ENCODE assay signal across 2 cellular contexts in the genomic region with DNA sequence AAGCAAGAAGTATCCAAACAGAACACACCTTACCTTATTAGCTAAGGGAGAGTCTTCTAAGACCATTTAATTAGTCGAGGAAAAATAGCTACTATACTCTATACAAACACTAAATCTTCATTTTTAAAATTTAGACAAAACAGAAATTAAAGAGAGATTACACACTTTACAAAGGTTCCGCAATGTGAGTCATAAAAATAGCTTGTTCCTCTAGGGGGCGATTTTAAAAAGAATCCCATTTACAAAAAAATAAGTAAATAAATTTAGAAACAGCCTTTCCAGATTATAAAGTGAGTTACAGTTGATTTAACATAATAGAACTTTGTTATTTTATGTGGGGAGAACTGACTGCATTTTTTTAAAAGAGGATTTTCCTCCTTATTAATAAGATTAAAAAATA.
A peak's percentile ranks its signal among the peaks of the same experiment; 100 is the strongest.
TF ChIP-seq lines count a peak whose summit lies in the region.

No MANE protein-coding gene starts in this region.

TF ChIP-seq in A549, 52 proteins besides CTCF, POLR2A, EP300 and RAD21:
- TF ChIP-seq ZNF302 (CRISPR knock-in tag; IDR thresholded peaks at IDR 0.05) (no peak), FOSL2 (IDR thresholded peaks at IDR 0.05) (no peak), FOSL2 (CRISPR knock-in tag; IDR thresholded peaks at IDR 0.05) (0 out of 2 replicates have a peak, but pooled peaks have one; percentile 6)
- TF ChIP-seq, protein P1, sequence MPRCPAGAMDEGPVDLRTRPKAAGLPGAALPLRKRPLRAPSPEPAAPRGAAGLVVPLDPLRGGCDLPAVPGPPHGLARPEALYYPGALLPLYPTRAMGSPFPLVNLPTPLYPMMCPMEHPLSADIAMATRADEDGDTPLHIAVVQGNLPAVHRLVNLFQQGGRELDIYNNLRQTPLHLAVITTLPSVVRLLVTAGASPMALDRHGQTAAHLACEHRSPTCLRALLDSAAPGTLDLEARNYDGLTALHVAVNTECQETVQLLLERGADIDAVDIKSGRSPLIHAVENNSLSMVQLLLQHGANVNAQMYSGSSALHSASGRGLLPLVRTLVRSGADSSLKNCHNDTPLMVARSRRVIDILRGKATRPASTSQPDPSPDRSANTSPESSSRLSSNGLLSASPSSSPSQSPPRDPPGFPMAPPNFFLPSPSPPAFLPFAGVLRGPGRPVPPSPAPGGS (IDR thresholded peaks at IDR 0.05): no peak
- TF ChIP-seq, protein P2, sequence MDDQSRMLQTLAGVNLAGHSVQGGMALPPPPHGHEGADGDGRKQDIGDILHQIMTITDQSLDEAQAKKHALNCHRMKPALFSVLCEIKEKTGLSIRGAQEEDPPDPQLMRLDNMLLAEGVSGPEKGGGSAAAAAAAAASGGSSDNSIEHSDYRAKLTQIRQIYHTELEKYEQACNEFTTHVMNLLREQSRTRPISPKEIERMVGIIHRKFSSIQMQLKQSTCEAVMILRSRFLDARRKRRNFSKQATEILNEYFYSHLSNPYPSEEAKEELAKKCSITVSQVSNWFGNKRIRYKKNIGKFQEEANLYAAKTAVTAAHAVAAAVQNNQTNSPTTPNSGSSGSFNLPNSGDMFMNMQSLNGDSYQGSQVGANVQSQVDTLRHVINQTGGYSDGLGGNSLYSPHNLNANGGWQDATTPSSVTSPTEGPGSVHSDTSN (IDR thresholded peaks at IDR 0.05): no peak

TF ChIP-seq in HCT116, 20 proteins besides CTCF, POLR2A, EP300 and RAD21:
- TF ChIP-seq FOSL1 (IDR thresholded peaks at IDR 0.05; ENCODE audit: low read depth) (no peak), ZFX (IDR thresholded peaks at IDR 0.05) (no peak), CEBPB (IDR thresholded peaks at IDR 0.05; ENCODE audit: low read depth) (no peak), YY1 (IDR thresholded peaks at IDR 0.05; ENCODE audit: extremely low read depth, insufficient replicate concordance, low read depth, low read length) (no peak), TCF7L2 (IDR thresholded peaks at IDR 0.05; ENCODE audit: borderline replicate concordance, extremely low read depth, insufficient read depth, insufficient read length) (no peak), JUND (IDR thresholded peaks at IDR 0.05) (no peak), SIN3A (IDR thresholded peaks at IDR 0.05; ENCODE audit: low read depth) (no peak), EGR1 (IDR thresholded peaks at IDR 0.05; ENCODE audit: low read depth) (no peak), POLR2AphosphoS5 (IDR thresholded peaks at IDR 0.05; ENCODE audit: low read depth, low read length) (no peak), SRF (IDR thresholded peaks at IDR 0.05; ENCODE audit: low read depth) (no peak), ZNF274 (IDR thresholded peaks at IDR 0.05; ENCODE audit: low read depth, low read length) (no peak)
- TF ChIP-seq, protein P3, sequence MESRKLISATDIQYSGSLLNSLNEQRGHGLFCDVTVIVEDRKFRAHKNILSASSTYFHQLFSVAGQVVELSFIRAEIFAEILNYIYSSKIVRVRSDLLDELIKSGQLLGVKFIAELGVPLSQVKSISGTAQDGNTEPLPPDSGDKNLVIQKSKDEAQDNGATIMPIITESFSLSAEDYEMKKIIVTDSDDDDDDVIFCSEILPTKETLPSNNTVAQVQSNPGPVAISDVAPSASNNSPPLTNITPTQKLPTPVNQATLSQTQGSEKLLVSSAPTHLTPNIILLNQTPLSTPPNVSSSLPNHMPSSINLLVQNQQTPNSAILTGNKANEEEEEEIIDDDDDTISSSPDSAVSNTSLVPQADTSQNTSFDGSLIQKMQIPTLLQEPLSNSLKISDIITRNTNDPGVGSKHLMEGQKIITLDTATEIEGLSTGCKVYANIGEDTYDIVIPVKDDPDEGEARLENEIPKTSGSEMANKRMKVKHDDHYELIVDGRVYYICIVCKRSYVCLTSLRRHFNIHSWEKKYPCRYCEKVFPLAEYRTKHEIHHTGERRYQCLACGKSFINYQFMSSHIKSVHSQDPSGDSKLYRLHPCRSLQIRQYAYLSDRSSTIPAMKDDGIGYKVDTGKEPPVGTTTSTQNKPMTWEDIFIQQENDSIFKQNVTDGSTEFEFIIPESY (IDR thresholded peaks at IDR 0.05; ENCODE audit: extremely low read depth, insufficient replicate concordance, low read length): no peak
- TF ChIP-seq, protein P4, sequence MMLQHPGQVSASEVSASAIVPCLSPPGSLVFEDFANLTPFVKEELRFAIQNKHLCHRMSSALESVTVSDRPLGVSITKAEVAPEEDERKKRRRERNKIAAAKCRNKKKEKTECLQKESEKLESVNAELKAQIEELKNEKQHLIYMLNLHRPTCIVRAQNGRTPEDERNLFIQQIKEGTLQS (IDR thresholded peaks at IDR 0.05): no peak
- TF ChIP-seq, protein P5, sequence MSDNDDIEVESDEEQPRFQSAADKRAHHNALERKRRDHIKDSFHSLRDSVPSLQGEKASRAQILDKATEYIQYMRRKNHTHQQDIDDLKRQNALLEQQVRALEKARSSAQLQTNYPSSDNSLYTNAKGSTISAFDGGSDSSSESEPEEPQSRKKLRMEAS (IDR thresholded peaks at IDR 0.05): no peak
- TF ChIP-seq, protein P6, sequence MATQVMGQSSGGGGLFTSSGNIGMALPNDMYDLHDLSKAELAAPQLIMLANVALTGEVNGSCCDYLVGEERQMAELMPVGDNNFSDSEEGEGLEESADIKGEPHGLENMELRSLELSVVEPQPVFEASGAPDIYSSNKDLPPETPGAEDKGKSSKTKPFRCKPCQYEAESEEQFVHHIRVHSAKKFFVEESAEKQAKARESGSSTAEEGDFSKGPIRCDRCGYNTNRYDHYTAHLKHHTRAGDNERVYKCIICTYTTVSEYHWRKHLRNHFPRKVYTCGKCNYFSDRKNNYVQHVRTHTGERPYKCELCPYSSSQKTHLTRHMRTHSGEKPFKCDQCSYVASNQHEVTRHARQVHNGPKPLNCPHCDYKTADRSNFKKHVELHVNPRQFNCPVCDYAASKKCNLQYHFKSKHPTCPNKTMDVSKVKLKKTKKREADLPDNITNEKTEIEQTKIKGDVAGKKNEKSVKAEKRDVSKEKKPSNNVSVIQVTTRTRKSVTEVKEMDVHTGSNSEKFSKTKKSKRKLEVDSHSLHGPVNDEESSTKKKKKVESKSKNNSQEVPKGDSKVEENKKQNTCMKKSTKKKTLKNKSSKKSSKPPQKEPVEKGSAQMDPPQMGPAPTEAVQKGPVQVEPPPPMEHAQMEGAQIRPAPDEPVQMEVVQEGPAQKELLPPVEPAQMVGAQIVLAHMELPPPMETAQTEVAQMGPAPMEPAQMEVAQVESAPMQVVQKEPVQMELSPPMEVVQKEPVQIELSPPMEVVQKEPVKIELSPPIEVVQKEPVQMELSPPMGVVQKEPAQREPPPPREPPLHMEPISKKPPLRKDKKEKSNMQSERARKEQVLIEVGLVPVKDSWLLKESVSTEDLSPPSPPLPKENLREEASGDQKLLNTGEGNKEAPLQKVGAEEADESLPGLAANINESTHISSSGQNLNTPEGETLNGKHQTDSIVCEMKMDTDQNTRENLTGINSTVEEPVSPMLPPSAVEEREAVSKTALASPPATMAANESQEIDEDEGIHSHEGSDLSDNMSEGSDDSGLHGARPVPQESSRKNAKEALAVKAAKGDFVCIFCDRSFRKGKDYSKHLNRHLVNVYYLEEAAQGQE (IDR thresholded peaks at IDR 0.05; ENCODE audit: low read depth): no peak
